ENCODE assay signal across 27 cellular contexts in genomic region chr14:67392123-67392522, GRCh38. TPM values are rescaled to one million over a fixed set of nuclear protein-coding genes. Genes with fewer than 3 reads are reported as not detected.
"Had no signal": no experiment of that assay in that cellular context is flagged by ENCODE, and none has a peak within 500 bp of the region (broad histone marks: within the 10 kb centered on the region; RNA-seq: fewer than 3 reads in every experiment).

No MANE protein-coding gene starts in this region.

- H3K27ac ChIP-seq: foreskin keratinocyte, heart left ventricle, lower lobe of right lung, suprapubic skin, tibial artery, WERI-Rb-1 had no signal

- H3K9me3 ChIP-seq: heart left ventricle, lower lobe of right lung, mucosa of descending colon, suprapubic skin, tibial artery had no signal

- ATAC-seq: effector memory CD8-positive, alpha-beta T cell; foreskin keratinocyte; lower lobe of right lung; mucosa of descending colon; stimulated activated naive B cell treated with anti-CD40 and anti-IgM and Interleukin-4, amounts not matched to agents 10 μg/mL and 1 μg/mL and 100 μg/mL, for 72 hours had no signal

- H3K27me3 ChIP-seq: foreskin keratinocyte, heart left ventricle, suprapubic skin, tibial artery had no signal

- H3K4me1 ChIP-seq: foreskin keratinocyte, lower lobe of right lung, tibial artery had no signal

- DNase-seq: activated CD4-positive, alpha-beta memory T cell treated with anti-CD3 and anti-CD28 coated beads for 36 hours; activated CD4-positive, alpha-beta T cell treated with anti-CD3 and anti-CD28 coated beads, Interleukin-2, amount 10 ng/mL, durations not matched to agents 24 days and 14 days; activated CD4-positive, CD25-positive, alpha-beta regulatory T cell treated with anti-CD3 and anti-CD28 coated beads, Interleukin-2, amount 50 U/mL, for 72 hours; activated CD8-positive, alpha-beta memory T cell treated with anti-CD3 and anti-CD28 coated beads, Interleukin-2, amount 50 U/mL, for 4 hours; activated gamma-delta T cell; activated naive CD4-positive, alpha-beta T cell treated with anti-CD3 and anti-CD28 coated beads, Interleukin-2, amount 50 U/mL, for 16 hours; activated T-cell treated with anti-CD3 and anti-CD28 coated beads, Interleukin-2, amount 50 U/mL, for 1 hour; amygdala; caudate nucleus; cortex of kidney; effector memory CD8-positive, alpha-beta T cell; foreskin keratinocyte; kidney glomerular epithelial cell; lower lobe of right lung; mesendoderm; mucosa of descending colon; stimulated activated CD4-positive, alpha-beta T cell treated with anti-CD3 and anti-CD28 coated beads, Interleukin-15, amount 100 ng/mL, for 24 hours; stimulated activated CD4-positive, alpha-beta T cell treated with anti-CD3 and anti-CD28 coated beads, Interleukin-2, amount 100 ng/mL, for 24 hours; stimulated activated naive B cell treated with anti-CD40 and anti-IgM and Interleukin-4, amounts not matched to agents 10 μg/mL and 1 μg/mL and 100 μg/mL, for 72 hours; T-cell; tibial artery; WERI-Rb-1 had no signal

- H3K4me3 ChIP-seq: heart left ventricle, lower lobe of right lung, mucosa of descending colon, smooth muscle cell, suprapubic skin, tibial artery had no signal

- H3K4me2 ChIP-seq: smooth muscle cell had no signal

RNA-seq across cellular contexts. Expression of gene PLEK2, which starts 19.8 kb away (rescaled TPM):
- total RNA-seq: chondrocyte, myocyte had no signal
